Comparison of ENCODE assay signal across 22 cellular contexts in the genomic region with DNA sequence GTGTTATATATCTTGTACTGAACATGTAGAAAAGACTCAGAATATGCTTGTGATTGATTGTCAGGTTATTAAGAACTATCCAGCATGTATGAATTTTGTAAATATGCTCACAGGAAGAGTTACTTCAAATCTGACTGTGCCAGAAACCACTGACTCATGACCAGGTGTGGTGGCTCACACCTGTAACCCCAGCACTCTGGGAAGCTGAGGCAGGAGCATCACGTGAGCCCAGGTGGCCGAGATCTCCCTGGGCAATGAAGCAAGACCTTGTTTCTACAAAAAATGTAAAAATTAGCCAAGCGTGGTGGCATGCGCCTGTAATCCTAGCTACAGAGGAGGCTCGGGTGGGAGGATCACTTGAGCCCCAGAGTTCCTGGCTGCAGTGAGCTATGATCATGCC.
DNase-seq lines count a peak whose midpoint lies in the region; ATAC-seq, FAIRE-seq and TF ChIP-seq lines count a peak whose summit lies in the region.
"Had no signal": no experiment of that assay in that cellular context is flagged by ENCODE, and none has a peak within 500 bp of the region (broad histone marks: within the 10 kb centered on the region; RNA-seq: fewer than 3 reads in every experiment).

No MANE protein-coding gene starts in this region.

- no peak overlapping the region for H2AFZ ChIP-seq in GM12878 (ENCODE audit: control insufficient read depth, low read depth, low read length)

- TF ChIP-seq CTCF in GM12864 (IDR thresholded peaks at IDR 0.05; ENCODE audit: low read depth, low read length, missing control alignments) = no peak
- no peak for TF ChIP-seq CTCF in GM12878 (IDR thresholded peaks at IDR 0.05 in 2 of 3, conservative IDR thresholded peaks at IDR 0.05 in 1 of 3; ENCODE audit: control insufficient read depth in 2 of 3, extremely low read depth in 1 of 3, insufficient read depth in 1 of 3, low read depth in 3 of 3, low read length in 3 of 3)
- TF ChIP-seq CTCF in mesothelial cell of epicardium (IDR thresholded peaks at IDR 0.05; ENCODE audit: unreplicated experiment) = no peak

- H3K27me3 ChIP-seq in GM12878 (replicated peaks in 1 of 2; ENCODE audit: control insufficient read depth in 2 of 2, insufficient read depth in 2 of 2, low read length in 1 of 2) = no peaks in the 10 kb centered on the region

- TF ChIP-seq EP300 in GM12878 (IDR thresholded peaks at IDR 0.05; ENCODE audit: borderline replicate concordance in 1 of 2, control insufficient read depth in 1 of 2, low read depth in 2 of 2, low read length in 2 of 2) = no peak

- H3K4me1 ChIP-seq in GM12878 (ENCODE audit: control insufficient read depth, insufficient read depth, low read length) = peaks cover 14% of the 10 kb centered on the region

- SMC1A ChIA-PET in GM12878 (lab: Charles Lee; ENCODE audit: uncharacterized antibody, unreplicated experiment) = interaction anchor here (0.6 to 2.9 kb wide), 11 partner anchors 11 to 202 kb away, joined by 3 to 17 read pairs (median 5); no protein-coding TSS in a partner anchor

- H4K20me1 ChIP-seq in GM12878 (ENCODE audit: control insufficient read depth, insufficient read depth) = no peaks in the 10 kb centered on the region

- H3K27me3 Mint-ChIP-seq in mesothelial cell of epicardium (ENCODE audit: low read depth) = no peaks in the 10 kb centered on the region
- H3K27me3 Mint-ChIP-seq: CD8-positive, alpha-beta memory T cell had no signal

- no peak overlapping the region for H3K4me3 Mint-ChIP-seq in mesothelial cell of epicardium
- H3K4me3 Mint-ChIP-seq: CD8-positive, alpha-beta memory T cell had no signal

- no peak for FAIRE-seq in GM12878 (lab: Jason Lieb, UNC)
- FAIRE-seq: D721Med had no signal

- H3K9me3 Mint-ChIP-seq in mesothelial cell of epicardium = no peaks in the 10 kb centered on the region
- H3K9me3 Mint-ChIP-seq: CD8-positive, alpha-beta memory T cell had no signal

- H3K4me3 ChIP-seq in GM12864 (ENCODE audit: low read depth, low read length) (no peak overlapping the region), GM12878 (no peak overlapping the region)

- peaks cover 49% of the 10 kb centered on the region for H3K4me1 Mint-ChIP-seq in mesothelial cell of epicardium

- no TSS peak for BruUV-seq in GM12878 (replicated peaks; lab: Mats Ljungman, UMichigan)

- peaks cover 3% of the 10 kb centered on the region; the same call in 2 of the 3 replicates for H3K9me3 ChIP-seq in GM12878 (replicated peaks; ENCODE audit: control insufficient read depth, insufficient read depth, low read length)
- H3K9me3 ChIP-seq: SK-N-SH had no signal

- TF ChIP-seq RAD21 in GM12878 (IDR thresholded peaks at IDR 0.05; ENCODE audit: insufficient read depth, low read depth, low read length) = no peak

- intact Hi-C loops in GM12878 (cut with micrococcal nuclease; ENCODE audit: unreplicated experiment) = no loop called here

- DNase-seq in GM12864 (ENCODE audit: low read depth) (peak; percentile 44), GM12878 (ENCODE audit: low read depth, low spot score) (no peak), mesothelial cell of epicardium (ENCODE audit: low spot score in 2 of 2, unreplicated experiment in 2 of 2) (no peak), ACHN (no peak), LoVo (ENCODE audit: low spot score) (no peak)
- DNase-seq: C1 segment of cervical spinal cord; CD8-positive, alpha-beta memory T cell; Karpas-422; MM.1S; NCI-H1092 treated with DMSO at 0.1 percent for 48 hours; NCI-H1694; NCI-H2081 treated with DMSO at 0.1 percent for 48 hours; NCI-H446 treated with DMSO at 0.1 percent for 48 hours; NK-92 treated with Interleukin-12 subunit alpha and Interleukin-12 subunit beta, amount 100 ng/mL, for 24 hours; OCI-M1; SHP77; SK-N-SH had no signal

- no peaks in the 10 kb centered on the region for H3K36me3 ChIP-seq in GM12878 (ENCODE audit: control insufficient read depth in 2 of 2, insufficient read depth in 2 of 2, low read length in 1 of 2)

- H3K79me2 ChIP-seq in GM12878 (ENCODE audit: control insufficient read depth, insufficient read depth, low read length) = no peaks in the 10 kb centered on the region; the same call in 1 of the 2 replicates

- POLR2A ChIA-PET in GM12878 (lab: Charles Lee) = interaction anchor here (1.3 to 1.6 kb wide), 2 partner anchors 8 to 20 kb away, joined by 3 to 5 read pairs; no protein-coding TSS in a partner anchor

- in situ Hi-C loops in GM12878 (cut with MboI) = no loop called here
- in situ Hi-C loops in ACHN (cut with HindIII; ENCODE audit: low pct_ligation_motif_present, low pct_unique_long_range_greater_than_20kb, low sequenced_read_pairs) = no loop called here

- ATAC-seq in HG02642 (IDR thresholded peaks at IDR 0.05; ENCODE audit: poor library complexity, unreplicated experiment) = peak; percentile 41
- ATAC-seq in GM12878 = peak; percentile 62
- ATAC-seq in HG03280 (IDR thresholded peaks at IDR 0.05; ENCODE audit: unreplicated experiment) = no peak
- no peak for ATAC-seq in HG02840 (IDR thresholded peaks at IDR 0.05; ENCODE audit: low FRiP score, unreplicated experiment)

- RAD21 ChIA-PET in GM12878 (lab: Charles Lee; ENCODE audit: unreplicated experiment) = interaction anchor here (0.7 to 1.4 kb wide), 3 partner anchors 9 to 33 kb away, joined by 3 to 4 read pairs (median 4); no protein-coding TSS in a partner anchor

- no peaks in the 10 kb centered on the region for H3K36me3 Mint-ChIP-seq in mesothelial cell of epicardium

- H3K4me2 ChIP-seq in GM12878 (ENCODE audit: control insufficient read depth, insufficient read depth) = no peak overlapping the region
- H3K4me2 ChIP-seq: SK-N-SH had no signal

- 34% methylated on average over 5 of the region's 5 CpGs for WGBS in GM12878 (ENCODE audit: insufficient coverage, insufficient replicate concordance, low lambda C conversion rate, missing lambda C conversion rate)

- CTCF ChIA-PET in GM12878 (lab: Yijun Ruan, JAX) = interaction anchor here (0.9 to 1.4 kb wide), 6 partner anchors 9 to 67 kb away, joined by 3 read pairs; no protein-coding TSS in a partner anchor

- H3K27ac ChIP-seq in GM12878 (ENCODE audit: control insufficient read depth, insufficient read depth) = no peak overlapping the region
- H3K27ac ChIP-seq: HL-60 had no signal

- H3K9ac ChIP-seq in GM12878 (ENCODE audit: control insufficient read depth, insufficient read depth, low read length) = no peak overlapping the region
- H3K9ac ChIP-seq: SK-N-SH had no signal

- no peak for TF ChIP-seq POLR2A in GM12878 (IDR thresholded peaks at IDR 0.05; ENCODE audit: low read depth, low read length)

- peak overlapping the region; percentile 92 for H3K27ac Mint-ChIP-seq in mesothelial cell of epicardium
- H3K27ac Mint-ChIP-seq: CD8-positive, alpha-beta memory T cell had no signal

TF ChIP-seq in GM12878, 131 proteins besides CTCF, POLR2A, EP300 and RAD21 (continues in another document):
- TF ChIP-seq ZNF24 (IDR thresholded peaks at IDR 0.05) (no peak), PAX5 (IDR thresholded peaks at IDR 0.05; ENCODE audit: borderline replicate concordance, low read depth, low read length) (peak; percentile 90), TCF12 (IDR thresholded peaks at IDR 0.05; ENCODE audit: low read depth, low read length) (peak; percentile 80), POU2F2 (IDR thresholded peaks at IDR 0.05; ENCODE audit: borderline replicate concordance, low read depth, low read length) (no peak), IRF4 (IDR thresholded peaks at IDR 0.05; ENCODE audit: low read depth, low read length) (0 out of 2 replicates have a peak, but pooled peaks have one; percentile 16), JUNB (IDR thresholded peaks at IDR 0.05) (peak; percentile 46; the same call in 1 of the 2 replicates), RAD51 (IDR thresholded peaks at IDR 0.05) (peak; percentile 28; the same call in 1 of the 2 replicates), NFIC (IDR thresholded peaks at IDR 0.05; ENCODE audit: low read depth, low read length) (0 out of 2 replicates have a peak, but pooled peaks have one; percentile 43), MEF2A (IDR thresholded peaks at IDR 0.05; ENCODE audit: insufficient read depth, low read depth, low read length) (0 out of 2 replicates have a peak, but pooled peaks have one; percentile 13), RUNX3 (IDR thresholded peaks at IDR 0.05; ENCODE audit: low read length) (peak; percentile 75), BHLHE40 (IDR thresholded peaks at IDR 0.05; ENCODE audit: borderline replicate concordance in 1 of 2, low read depth in 2 of 2, low read length in 1 of 2) (peak; percentile 48 to 75; a peak in 3 of 4 replicates), CREM (IDR thresholded peaks at IDR 0.05; ENCODE audit: low read depth) (no peak)
- TF ChIP-seq, protein P1, sequence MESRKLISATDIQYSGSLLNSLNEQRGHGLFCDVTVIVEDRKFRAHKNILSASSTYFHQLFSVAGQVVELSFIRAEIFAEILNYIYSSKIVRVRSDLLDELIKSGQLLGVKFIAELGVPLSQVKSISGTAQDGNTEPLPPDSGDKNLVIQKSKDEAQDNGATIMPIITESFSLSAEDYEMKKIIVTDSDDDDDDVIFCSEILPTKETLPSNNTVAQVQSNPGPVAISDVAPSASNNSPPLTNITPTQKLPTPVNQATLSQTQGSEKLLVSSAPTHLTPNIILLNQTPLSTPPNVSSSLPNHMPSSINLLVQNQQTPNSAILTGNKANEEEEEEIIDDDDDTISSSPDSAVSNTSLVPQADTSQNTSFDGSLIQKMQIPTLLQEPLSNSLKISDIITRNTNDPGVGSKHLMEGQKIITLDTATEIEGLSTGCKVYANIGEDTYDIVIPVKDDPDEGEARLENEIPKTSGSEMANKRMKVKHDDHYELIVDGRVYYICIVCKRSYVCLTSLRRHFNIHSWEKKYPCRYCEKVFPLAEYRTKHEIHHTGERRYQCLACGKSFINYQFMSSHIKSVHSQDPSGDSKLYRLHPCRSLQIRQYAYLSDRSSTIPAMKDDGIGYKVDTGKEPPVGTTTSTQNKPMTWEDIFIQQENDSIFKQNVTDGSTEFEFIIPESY (IDR thresholded peaks at IDR 0.05) = no peak
- TF ChIP-seq, protein P2, sequence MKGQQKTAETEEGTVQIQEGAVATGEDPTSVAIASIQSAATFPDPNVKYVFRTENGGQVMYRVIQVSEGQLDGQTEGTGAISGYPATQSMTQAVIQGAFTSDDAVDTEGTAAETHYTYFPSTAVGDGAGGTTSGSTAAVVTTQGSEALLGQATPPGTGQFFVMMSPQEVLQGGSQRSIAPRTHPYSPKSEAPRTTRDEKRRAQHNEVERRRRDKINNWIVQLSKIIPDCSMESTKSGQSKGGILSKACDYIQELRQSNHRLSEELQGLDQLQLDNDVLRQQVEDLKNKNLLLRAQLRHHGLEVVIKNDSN (IDR thresholded peaks at IDR 0.05; ENCODE audit: borderline replicate concordance, extremely low read length, insufficient read depth, low read depth, low read length) = peak; percentile 51

Comparison
In these comparisons a context has a peak if more than half of its experiments do, and no peak if none do; other contexts are left out.
1. ATAC-seq: peak in HG02642 (single experiment) and GM12878 (single experiment); none in HG03280 (single experiment) and HG02840 (single experiment).